ENCODE assay signal across 29 cellular contexts in the genomic region with DNA sequence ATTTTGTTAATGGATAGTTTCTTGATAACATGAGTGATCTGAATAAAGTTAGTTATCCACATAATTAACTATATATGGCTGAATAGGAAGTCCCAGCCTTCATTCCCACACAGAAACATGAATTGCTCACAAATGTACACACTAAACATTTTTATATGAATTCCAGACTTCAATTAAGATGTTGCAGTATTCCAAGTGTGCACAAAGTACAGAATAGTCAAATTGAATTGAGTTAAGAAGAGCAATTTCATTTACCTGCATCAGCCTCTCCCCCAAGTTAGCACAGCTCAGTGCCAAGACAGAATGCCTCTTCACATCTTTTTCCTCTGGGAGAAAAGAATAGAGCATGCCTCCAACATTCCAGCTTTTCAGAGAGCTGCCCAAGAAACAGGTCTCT.
"Had no signal": no experiment of that assay in that cellular context is flagged by ENCODE, and none has a peak within 500 bp of the region (broad histone marks: within the 10 kb centered on the region; RNA-seq: fewer than 3 reads in every experiment).

No MANE protein-coding gene starts in this region.

- H3K9me3 ChIP-seq: MG63, SJSA1 had no signal

- H3K27me3 Mint-ChIP-seq: activated B cell treated with CpG ODN at 0.5 μM for 24 hours had no signal

- H3K4me3 ChIP-seq: cardiac muscle cell, MG63, SJSA1 had no signal

- H3K4me3 Mint-ChIP-seq: activated B cell treated with CpG ODN at 0.5 μM for 24 hours; activated CD4-positive, alpha-beta T cell treated with anti-CD3 and anti-CD28 coated beads, Interleukin-2, amount 10 ng/mL, durations not matched to agents 24 days and 14 days; activated CD8-positive, alpha-beta memory T cell treated with anti-CD3 and anti-CD28 coated beads, Interleukin-2, amount 10 ng/mL, durations not matched to agents 7 days and 5 days; activated naive CD4-positive, alpha-beta T cell treated with anti-CD3 and anti-CD28 coated beads, Interleukin-2, amount 50 U/mL, for 24 hours; activated T-cell treated with anti-CD3 and anti-CD28 coated beads, Interleukin-2, amount 50 U/mL, for 24 hours; activated T-helper 1 cell treated with anti-CD3 and anti-CD28 coated beads, Interleukin-12 subunit alpha, Interleukin-12 subunit beta, Interleukin-2, Interleukin-4 antibody, amounts not matched to agents 30 ng/mL and 10 ng/mL and 1 ng/mL, durations not matched to agents 14 hours and 24 hours and 36 hours; T-helper 17 cell had no signal

- H3K36me3 ChIP-seq: brain microvascular endothelial cell, cardiac muscle cell, MG63, SJSA1 had no signal

- H3K9me3 Mint-ChIP-seq: activated naive CD4-positive, alpha-beta T cell treated with anti-CD3 and anti-CD28 coated beads, Interleukin-2, amount 50 U/mL, for 24 hours; activated T-cell treated with anti-CD3 and anti-CD28 coated beads, Interleukin-2, amount 50 U/mL, for 24 hours had no signal

- H3K36me3 Mint-ChIP-seq: activated naive CD4-positive, alpha-beta T cell treated with anti-CD3 and anti-CD28 coated beads, Interleukin-2, amount 50 U/mL, for 24 hours had no signal

- H3K4me1 ChIP-seq: SJSA1 had no signal

- H3K27me3 ChIP-seq: brain microvascular endothelial cell, cardiac muscle cell, MG63, SJSA1 had no signal

- DNase-seq: activated B cell treated with CpG ODN at 0.5 μM for 24 hours; activated CD4-positive, alpha-beta T cell treated with anti-CD3 and anti-CD28 coated beads for 1 hour; activated CD4-positive, alpha-beta T cell treated with anti-CD3 and anti-CD28 coated beads, Interleukin-2, amount 10 ng/mL, durations not matched to agents 24 days and 14 days; activated CD4-positive, alpha-beta T cell treated with anti-CD3 and anti-CD28 coated beads, Interleukin-2, amount 50 U/mL, for 48 hours; activated CD8-positive, alpha-beta memory T cell treated with anti-CD3 and anti-CD28 coated beads, Interleukin-2, amount 10 ng/mL, durations not matched to agents 7 days and 5 days; activated effector memory CD4-positive, alpha-beta T cell treated with Interleukin-2 at 50 U/mL for 16 hours; activated naive CD4-positive, alpha-beta T cell; activated T-cell treated with anti-CD3 and anti-CD28 coated beads, Interleukin-2, amount 50 U/mL, for 24 hours; amygdala; brain microvascular endothelial cell; MG63; MV-4-11; NCI-H1092 treated with DMSO at 0.1 percent for 48 hours; NCI-H1417 treated with DMSO at 0.1 percent for 48 hours; NCI-H1694; NCI-H2029 treated with DMSO at 0.1 percent for 48 hours; NCI-H345; NCI-H510A; NCI-H526 treated with DMSO at 0.1 percent for 48 hours; NCI-H82; PC-3; SHP77; T-helper 17 cell; T-helper 9 cell had no signal

- H3K27ac ChIP-seq: brain microvascular endothelial cell, cardiac muscle cell, SJSA1 had no signal

- H3K4me1 Mint-ChIP-seq: activated naive CD4-positive, alpha-beta T cell treated with anti-CD3 and anti-CD28 coated beads, Interleukin-2, amount 50 U/mL, for 24 hours; T-helper 17 cell had no signal

- ATAC-seq: activated CD8-positive, alpha-beta memory T cell treated with anti-CD3 and anti-CD28 coated beads, Interleukin-2, amount 10 ng/mL, durations not matched to agents 7 days and 5 days; PC-3; SK-N-SH treated with all-trans-retinoic acid at 6 μM for 48 hours; T-helper 17 cell had no signal

- H3K27ac Mint-ChIP-seq: activated B cell treated with CpG ODN at 0.5 μM for 24 hours; activated CD4-positive, alpha-beta T cell treated with anti-CD3 and anti-CD28 coated beads, Interleukin-2, amount 10 ng/mL, durations not matched to agents 24 days and 14 days; activated CD8-positive, alpha-beta memory T cell treated with anti-CD3 and anti-CD28 coated beads, Interleukin-2, amount 10 ng/mL, durations not matched to agents 7 days and 5 days; activated naive CD4-positive, alpha-beta T cell treated with anti-CD3 and anti-CD28 coated beads, Interleukin-2, amount 50 U/mL, for 24 hours; activated T-cell treated with anti-CD3 and anti-CD28 coated beads, Interleukin-2, amount 50 U/mL, for 24 hours; activated T-helper 1 cell treated with anti-CD3 and anti-CD28 coated beads, Interleukin-12 subunit alpha, Interleukin-12 subunit beta, Interleukin-2, Interleukin-4 antibody, amounts not matched to agents 30 ng/mL and 10 ng/mL and 1 ng/mL, durations not matched to agents 14 hours and 24 hours and 36 hours; T-helper 17 cell had no signal
